1 cellular context compared by ENCODE assay signal in the genomic region with DNA sequence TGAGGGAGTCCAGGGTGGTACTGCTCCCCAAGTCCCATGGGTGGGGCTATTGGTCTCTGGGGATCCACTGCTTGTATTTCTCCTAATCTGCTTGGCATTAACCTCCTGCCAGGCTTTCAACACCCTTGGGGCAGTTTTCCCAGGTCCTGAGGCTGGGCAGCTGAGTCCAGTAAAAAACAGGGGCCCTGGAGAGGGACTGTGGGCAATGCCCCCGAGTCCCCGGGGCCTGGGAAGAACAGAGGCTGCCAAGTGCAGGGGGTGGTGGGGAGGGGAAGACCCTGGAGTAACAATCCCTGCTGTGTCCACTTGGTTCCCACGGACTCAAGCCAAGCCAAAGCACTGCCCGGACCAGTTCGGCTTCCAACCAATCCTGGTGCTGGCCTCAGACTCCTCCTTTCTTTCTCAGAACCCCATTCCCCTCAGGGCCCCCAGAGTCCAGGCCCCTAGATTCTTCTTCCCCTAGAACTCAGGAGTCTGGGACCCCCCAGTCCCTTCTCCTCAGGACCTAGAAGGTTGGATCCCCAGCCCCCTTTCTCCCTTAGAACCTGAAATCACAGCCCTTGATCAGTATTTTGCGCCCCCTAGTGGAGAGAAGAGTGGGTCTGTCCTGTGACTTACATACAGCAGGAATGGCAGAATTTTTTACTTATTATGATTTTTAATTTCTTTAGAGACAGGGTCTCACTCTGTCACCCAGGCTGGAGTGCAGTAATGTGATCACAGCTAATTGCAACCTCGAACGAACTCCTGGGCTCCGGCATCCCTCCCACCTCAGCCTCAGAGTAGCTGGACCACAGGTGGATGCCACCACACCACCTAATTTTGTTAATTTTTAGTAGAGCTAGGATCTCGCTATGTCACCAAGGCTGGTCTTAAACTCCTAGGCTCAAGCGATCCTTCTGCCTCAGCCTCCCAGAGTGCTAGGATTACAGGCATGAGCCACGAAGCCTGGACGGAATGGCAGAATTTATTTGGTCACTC.
TF ChIP-seq lines count a peak whose summit lies in the region.

No MANE protein-coding gene starts in this region.

TF ChIP-seq in Ishikawa, 13 proteins besides CTCF, POLR2A, EP300 and RAD21 (continued from another document):
- TF ChIP-seq, protein P1, sequence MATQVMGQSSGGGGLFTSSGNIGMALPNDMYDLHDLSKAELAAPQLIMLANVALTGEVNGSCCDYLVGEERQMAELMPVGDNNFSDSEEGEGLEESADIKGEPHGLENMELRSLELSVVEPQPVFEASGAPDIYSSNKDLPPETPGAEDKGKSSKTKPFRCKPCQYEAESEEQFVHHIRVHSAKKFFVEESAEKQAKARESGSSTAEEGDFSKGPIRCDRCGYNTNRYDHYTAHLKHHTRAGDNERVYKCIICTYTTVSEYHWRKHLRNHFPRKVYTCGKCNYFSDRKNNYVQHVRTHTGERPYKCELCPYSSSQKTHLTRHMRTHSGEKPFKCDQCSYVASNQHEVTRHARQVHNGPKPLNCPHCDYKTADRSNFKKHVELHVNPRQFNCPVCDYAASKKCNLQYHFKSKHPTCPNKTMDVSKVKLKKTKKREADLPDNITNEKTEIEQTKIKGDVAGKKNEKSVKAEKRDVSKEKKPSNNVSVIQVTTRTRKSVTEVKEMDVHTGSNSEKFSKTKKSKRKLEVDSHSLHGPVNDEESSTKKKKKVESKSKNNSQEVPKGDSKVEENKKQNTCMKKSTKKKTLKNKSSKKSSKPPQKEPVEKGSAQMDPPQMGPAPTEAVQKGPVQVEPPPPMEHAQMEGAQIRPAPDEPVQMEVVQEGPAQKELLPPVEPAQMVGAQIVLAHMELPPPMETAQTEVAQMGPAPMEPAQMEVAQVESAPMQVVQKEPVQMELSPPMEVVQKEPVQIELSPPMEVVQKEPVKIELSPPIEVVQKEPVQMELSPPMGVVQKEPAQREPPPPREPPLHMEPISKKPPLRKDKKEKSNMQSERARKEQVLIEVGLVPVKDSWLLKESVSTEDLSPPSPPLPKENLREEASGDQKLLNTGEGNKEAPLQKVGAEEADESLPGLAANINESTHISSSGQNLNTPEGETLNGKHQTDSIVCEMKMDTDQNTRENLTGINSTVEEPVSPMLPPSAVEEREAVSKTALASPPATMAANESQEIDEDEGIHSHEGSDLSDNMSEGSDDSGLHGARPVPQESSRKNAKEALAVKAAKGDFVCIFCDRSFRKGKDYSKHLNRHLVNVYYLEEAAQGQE (IDR thresholded peaks at IDR 0.05; ENCODE audit: low read depth): no peak
- TF ChIP-seq CEBPB (IDR thresholded peaks at IDR 0.05) (no peak), TAF1 (IDR thresholded peaks at IDR 0.05; ENCODE audit: low read depth) (no peak)
TF ChIP-seq in Ishikawa: peak in this region for 0.
